ENCODE assay signal across 8 cellular contexts in the genomic region with DNA sequence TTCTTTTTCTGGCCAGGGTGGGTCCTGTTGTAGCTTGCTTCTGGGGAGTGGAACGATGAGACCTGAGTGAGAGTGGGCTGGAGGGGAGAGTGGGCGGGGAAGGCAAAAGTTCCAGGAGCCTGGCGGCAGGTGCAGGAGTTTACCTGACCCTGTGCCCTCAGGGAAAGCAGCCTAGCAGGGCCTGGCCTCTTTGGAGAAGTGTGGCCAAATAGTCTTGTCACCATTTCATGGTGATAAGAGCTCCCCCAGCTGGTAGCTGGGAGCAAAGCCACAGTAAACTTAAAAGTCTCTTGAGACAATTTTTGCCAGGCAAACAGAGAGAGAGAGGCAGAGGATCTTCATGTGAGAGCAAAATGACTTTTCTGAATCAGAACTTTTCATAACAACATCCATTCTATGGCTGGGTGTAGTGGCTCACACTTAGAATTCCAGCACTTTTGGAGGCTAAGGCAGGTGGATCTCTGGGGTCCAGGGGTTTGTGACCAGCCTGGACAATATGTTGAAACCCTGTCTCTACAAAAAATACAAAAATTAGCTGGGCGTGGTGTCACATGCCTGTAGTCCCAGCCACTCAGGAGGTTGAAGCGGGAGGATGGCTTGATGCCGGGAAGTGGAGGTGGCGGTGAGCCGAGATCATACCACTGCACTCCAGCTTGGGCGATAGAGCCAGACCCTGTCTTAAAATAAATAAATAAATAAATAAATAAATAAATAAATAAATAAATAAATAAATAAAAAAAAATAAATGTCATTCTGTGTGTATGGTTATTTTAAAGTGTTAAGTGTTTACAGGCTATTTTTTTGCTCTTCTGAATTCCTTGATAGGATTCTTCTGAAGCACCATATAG.
DNase-seq lines count a peak whose midpoint lies in the region; ATAC-seq lines count a peak whose summit lies in the region.

No MANE protein-coding gene starts in this region.

- no peaks in the 10 kb centered on the region for H3K27me3 ChIP-seq in effector memory CD4-positive, alpha-beta T cell (replicated peaks; ENCODE audit: control insufficient read depth, insufficient read depth, low read length, poor library complexity, severe bottlenecking)
- H3K27me3 ChIP-seq in mesenchymal stem cell (ENCODE audit: control insufficient read depth in 1 of 2, insufficient read depth in 1 of 2, low read length in 2 of 2), result no peaks in the 10 kb centered on the region

- H3K14ac ChIP-seq in mesenchymal stem cell (ENCODE audit: low read length in 2 of 2), result no peak overlapping the region

- POLR2A ChIA-PET in activated CD8-positive, alpha-beta T cell treated with anti-CD3 and anti-CD28 coated beads, Interleukin-2, amount 10 ng/mL, durations not matched to agents 7 days and 5 days (lab: Charles Lee), result interaction anchor here (0.5 to 1.5 kb wide), 4 partner anchors 85 to 225 kb away, joined by 4 to 5 read pairs (median 4); a partner anchor contains a TSS

- no peaks in the 10 kb centered on the region for H3K4me1 ChIP-seq in effector memory CD4-positive, alpha-beta T cell (ENCODE audit: control insufficient read depth, insufficient read depth, low read length, poor library complexity, severe bottlenecking)
- H3K4me1 ChIP-seq in mesenchymal stem cell (ENCODE audit: control insufficient read depth, insufficient read depth, low read depth, low read length), result peaks cover 2% of the 10 kb centered on the region

- H3K4me3 ChIP-seq in effector memory CD4-positive, alpha-beta T cell (ENCODE audit: insufficient read depth, low read depth, low read length, poor library complexity, severe bottlenecking), result no peak overlapping the region
- no peak overlapping the region for H3K4me3 ChIP-seq in mesenchymal stem cell (ENCODE audit: insufficient read depth in 1 of 2, low read depth in 1 of 2, low read length in 2 of 2)

- no peak overlapping the region for H2BK5ac ChIP-seq in mesenchymal stem cell (ENCODE audit: low read depth, low read length, poor library complexity, severe bottlenecking)

- no peak overlapping the region for H2BK15ac ChIP-seq in mesenchymal stem cell (ENCODE audit: low read depth, poor library complexity, severe bottlenecking)

- H2BK12ac ChIP-seq in mesenchymal stem cell (ENCODE audit: low read length in 2 of 2), result no peak overlapping the region

- H3K18ac ChIP-seq in mesenchymal stem cell (ENCODE audit: low read depth in 1 of 2, low read length in 2 of 2), result no peak overlapping the region

- H2AK5ac ChIP-seq in mesenchymal stem cell (ENCODE audit: low read length, severe bottlenecking), result no peak overlapping the region

- peak overlapping the region; percentile 37 for H3K27ac Mint-ChIP-seq in activated CD8-positive, alpha-beta T cell treated with anti-CD3 and anti-CD28 coated beads, Interleukin-2, amount 10 ng/mL, durations not matched to agents 7 days and 5 days

- whole genome bisulfite sequencing in mesenchymal stem cell, result 35% methylated on average over 4 of the region's 9 CpGs

- H3K4ac ChIP-seq in mesenchymal stem cell (ENCODE audit: low read depth in 1 of 2, low read length in 2 of 2), result no peak overlapping the region

- no peak overlapping the region for H2AFZ ChIP-seq in mesenchymal stem cell (ENCODE audit: low read depth, low read length)

- H3K36me3 Mint-ChIP-seq in activated CD8-positive, alpha-beta T cell treated with anti-CD3 and anti-CD28 coated beads, Interleukin-2, amount 10 ng/mL, durations not matched to agents 7 days and 5 days (ENCODE audit: low read depth), result no peaks in the 10 kb centered on the region

- no peaks in the 10 kb centered on the region for H3K9me3 ChIP-seq in effector memory CD4-positive, alpha-beta T cell (ENCODE audit: control insufficient read depth, low read length)
- no peaks in the 10 kb centered on the region for H3K9me3 ChIP-seq in mesenchymal stem cell (ENCODE audit: control insufficient read depth, low read length)

- peak overlapping the region; percentile 51 for H3K9ac ChIP-seq in mesenchymal stem cell (ENCODE audit: low read length)

- H4K91ac ChIP-seq in mesenchymal stem cell (ENCODE audit: low read length), result no peak overlapping the region

- H4K8ac ChIP-seq in mesenchymal stem cell (ENCODE audit: low read length), result no peak overlapping the region

- no peak overlapping the region for H3K4me2 ChIP-seq in mesenchymal stem cell (ENCODE audit: low read length, poor library complexity, severe bottlenecking)

- no peaks in the 10 kb centered on the region for H3K36me3 ChIP-seq in effector memory CD4-positive, alpha-beta T cell (ENCODE audit: control insufficient read depth, insufficient read depth, low read length)
- H3K36me3 ChIP-seq in mesenchymal stem cell (ENCODE audit: control insufficient read depth in 1 of 2, insufficient read depth in 2 of 2, low read depth in 1 of 2, low read length in 2 of 2), result peaks cover 13 to 32% of the 10 kb centered on the region in 2 experiments

- CTCF ChIA-PET in activated CD8-positive, alpha-beta T cell treated with anti-CD3 and anti-CD28 coated beads, Interleukin-2, amount 10 ng/mL, durations not matched to agents 7 days and 5 days (lab: Charles Lee), result interaction anchor here (0.5 to 10.2 kb wide), 63 partner anchors 10 to 452 kb away, joined by 3 to 233 read pairs (median 4); a partner anchor contains a TSS

- peaks cover 7% of the 10 kb centered on the region for H3K4me1 Mint-ChIP-seq in activated CD8-positive, alpha-beta T cell treated with anti-CD3 and anti-CD28 coated beads, Interleukin-2, amount 10 ng/mL, durations not matched to agents 7 days and 5 days (ENCODE audit: low read depth)

- no peak overlapping the region for H3K27ac ChIP-seq in effector memory CD4-positive, alpha-beta T cell (ENCODE audit: insufficient read depth, low read length, poor library complexity, severe bottlenecking)
- H3K27ac ChIP-seq in mesenchymal stem cell (ENCODE audit: low read length, poor library complexity, severe bottlenecking), result no peak overlapping the region

- no peak overlapping the region for H3K4me3 Mint-ChIP-seq in activated CD8-positive, alpha-beta T cell treated with anti-CD3 and anti-CD28 coated beads, Interleukin-2, amount 10 ng/mL, durations not matched to agents 7 days and 5 days

- no peaks in the 10 kb centered on the region for H3K9me3 Mint-ChIP-seq in activated CD8-positive, alpha-beta T cell treated with anti-CD3 and anti-CD28 coated beads, Interleukin-2, amount 10 ng/mL, durations not matched to agents 7 days and 5 days (ENCODE audit: insufficient read depth)

- H3K27me3 Mint-ChIP-seq in activated CD8-positive, alpha-beta T cell treated with anti-CD3 and anti-CD28 coated beads, Interleukin-2, amount 10 ng/mL, durations not matched to agents 7 days and 5 days (ENCODE audit: low read depth), result no peaks in the 10 kb centered on the region

- H3K79me1 ChIP-seq in mesenchymal stem cell (replicated peaks; ENCODE audit: low read length, poor library complexity, severe bottlenecking), result peaks cover 5% of the 10 kb centered on the region

- peak; percentile 77 for DNase-seq in Ammon's horn (ENCODE audit: low spot score)
- peak; percentile 50 for DNase-seq in HPDE6-E6E7 (ENCODE audit: extremely low spot score)
- DNase-seq in NCI-H82 treated with DMSO at 0.1 percent for 48 hours (lab: John Stamatoyannopoulos, UW; ENCODE audit: unreplicated experiment), result peak; percentile 59
- peak; percentile 80 for DNase-seq in activated CD8-positive, alpha-beta T cell treated with anti-CD3 and anti-CD28 coated beads, Interleukin-2, amount 10 ng/mL, durations not matched to agents 7 days and 5 days
- peak; percentile 11 to 28 (median 27) for DNase-seq in effector memory CD4-positive, alpha-beta T cell
- peak; percentile 76 for DNase-seq in mesenchymal stem cell
- peak; percentile 34 to 39 for DNase-seq in stimulated activated CD8-positive, alpha-beta memory T cell treated with anti-CD3 and anti-CD28 coated beads, Interleukin-2, amount 100 ng/mL, for 48 hours (ENCODE audit: low read depth in 2 of 2)

- H2BK120ac ChIP-seq in mesenchymal stem cell (ENCODE audit: low read depth, low read length), result no peak overlapping the region

- H3K23ac ChIP-seq in mesenchymal stem cell (ENCODE audit: low read length in 2 of 2), result no peak overlapping the region

- peak; percentile 94 for ATAC-seq in GM19351 (IDR thresholded peaks at IDR 0.05; ENCODE audit: unreplicated experiment)
- peak; percentile 91 for ATAC-seq in activated CD8-positive, alpha-beta T cell treated with anti-CD3 and anti-CD28 coated beads, Interleukin-2, amount 10 ng/mL, durations not matched to agents 7 days and 5 days

Comparison
In these comparisons a context has a peak if more than half of its experiments do, and no peak if none do; other contexts are left out.
1. DNase-seq: peak in every context shown above with its lines; median percentile 80 in activated CD8-positive, alpha-beta T cell treated with anti-CD3 and anti-CD28 coated beads, Interleukin-2, amount 10 ng/mL, durations not matched to agents 7 days and 5 days; 77 in Ammon's horn; 76 in mesenchymal stem cell; 59 in NCI-H82 treated with DMSO at 0.1 percent for 48 hours; 50 in HPDE6-E6E7; 36 in stimulated activated CD8-positive, alpha-beta memory T cell treated with anti-CD3 and anti-CD28 coated beads, Interleukin-2, amount 100 ng/mL, for 48 hours; 27 in effector memory CD4-positive, alpha-beta T cell.